Comparison of ENCODE assay signal across 26 cellular contexts in genomic region chr7:76076995-76077394, GRCh38.
"Had no signal": no experiment of that assay in that cellular context is flagged by ENCODE, and none has a peak within 500 bp of the region (broad histone marks: within the 10 kb centered on the region; RNA-seq: fewer than 3 reads in every experiment).

No MANE protein-coding gene starts in this region.

- H3K4me3 ChIP-seq: MG63, SK-N-MC had no signal

- DNase-seq: activated CD4-positive, alpha-beta T cell treated with anti-CD3 and anti-CD28 coated beads, Interleukin-2, amount 50 U/mL, for 1 hour; activated CD4-positive, CD25-positive, alpha-beta regulatory T cell; activated CD8-positive, alpha-beta memory T cell treated with anti-CD3 and anti-CD28 coated beads, Interleukin-2, amount 50 U/mL, for 4 hours; activated CD8-positive, alpha-beta T cell treated with anti-CD3 and anti-CD28 coated beads for 36 hours; activated gamma-delta T cell; activated naive CD4-positive, alpha-beta T cell treated with anti-CD3 and anti-CD28 coated beads for 36 hours; amygdala; MG63; NCI-H1092 treated with DMSO at 0.1 percent for 48 hours; NCI-H1417 treated with DMSO at 0.1 percent for 48 hours; NCI-H1694; NCI-H2029; NCI-H2107; NCI-H2171 treated with DMSO at 0.1 percent for 48 hours; NCI-H345; NCI-H510A; NCI-H82; RPMI8226; T-cell; T1000 had no signal

- H3K4me3 Mint-ChIP-seq: activated CD8-positive, alpha-beta T cell treated with anti-CD3 and anti-CD28 coated beads for 36 hours; activated naive CD4-positive, alpha-beta T cell treated with anti-CD3 and anti-CD28 coated beads for 36 hours; activated naive CD8-positive, alpha-beta T cell; activated T-helper 1 cell treated with anti-CD3 and anti-CD28 coated beads, Interleukin-12 subunit alpha, Interleukin-12 subunit beta, Interleukin-2, Interleukin-4 antibody, amounts not matched to agents 30 ng/mL and 10 ng/mL and 1 ng/mL, durations not matched to agents 14 hours and 24 hours and 36 hours; brain; T-cell had no signal

- H3K36me3 Mint-ChIP-seq: brain, T-cell had no signal

- H3K27ac ChIP-seq: SK-N-MC had no signal

- H3K27me3 ChIP-seq: MG63 had no signal

- ATAC-seq: activated CD8-positive, alpha-beta T cell treated with anti-CD3 and anti-CD28 coated beads for 36 hours; Panc1; Right ventricle myocardium inferior; T-cell had no signal

- H3K9me3 Mint-ChIP-seq: activated CD8-positive, alpha-beta T cell treated with anti-CD3 and anti-CD28 coated beads for 36 hours; activated naive CD4-positive, alpha-beta T cell treated with anti-CD3 and anti-CD28 coated beads for 36 hours; activated T-helper 1 cell treated with anti-CD3 and anti-CD28 coated beads, Interleukin-12 subunit alpha, Interleukin-12 subunit beta, Interleukin-2, Interleukin-4 antibody, amounts not matched to agents 30 ng/mL and 10 ng/mL and 1 ng/mL, durations not matched to agents 14 hours and 24 hours and 36 hours had no signal

- H3K36me3 ChIP-seq: MG63 had no signal

- H3K9me3 ChIP-seq: MG63 had no signal

- H3K27ac Mint-ChIP-seq: activated CD8-positive, alpha-beta T cell treated with anti-CD3 and anti-CD28 coated beads for 36 hours; activated naive CD4-positive, alpha-beta T cell treated with anti-CD3 and anti-CD28 coated beads for 36 hours; activated naive CD8-positive, alpha-beta T cell; brain; T-cell had no signal
